In the genomic region with DNA sequence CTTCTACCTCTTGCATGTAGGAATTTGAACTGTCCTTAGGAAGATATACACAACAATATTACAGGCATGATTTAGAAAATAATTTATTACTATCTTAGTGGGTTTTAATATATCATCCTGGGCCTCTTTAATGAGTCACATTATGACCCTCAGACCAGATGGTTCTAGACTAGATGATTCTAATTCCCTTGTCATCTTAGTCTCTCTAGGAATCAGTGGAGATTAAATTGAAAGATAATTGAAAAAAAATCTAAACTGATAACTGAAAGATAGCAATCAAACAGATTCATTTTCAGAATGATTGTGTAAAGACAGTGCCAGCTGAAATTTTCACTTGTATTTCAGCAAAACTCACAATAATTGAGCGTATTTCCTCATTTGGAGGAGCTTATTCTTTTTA, we compare ENCODE assay signal across 17 cellular contexts.
DNase-seq lines count a peak whose midpoint lies in the region; ATAC-seq and TF ChIP-seq lines count a peak whose summit lies in the region.
"Had no signal": no experiment of that assay in that cellular context is flagged by ENCODE, and none has a peak within 500 bp of the region (broad histone marks: within the 10 kb centered on the region; RNA-seq: fewer than 3 reads in every experiment).

No MANE protein-coding gene starts in this region.

- peaks cover 10% of the 10 kb centered on the region for H3K36me3 Mint-ChIP-seq in HFFc6 (ENCODE audit: low read depth)
- H3K36me3 Mint-ChIP-seq in activated T-helper 2 cell treated with anti-CD3 and anti-CD28 coated beads, Interferon-gamma antibody, Interleukin-2, Interleukin-4, amounts not matched to agents 10 μg/mL and 5 μg/mL and 100 μg/mL, durations not matched to agents 14 hours and 24 hours and 36 hours (ENCODE audit: low read depth): peaks cover 4% of the 10 kb centered on the region
- no peaks in the 10 kb centered on the region for H3K36me3 Mint-ChIP-seq in H9 (ENCODE audit: insufficient read depth in 1 of 3, low read depth in 3 of 3)
- H3K36me3 Mint-ChIP-seq: CD8-positive, alpha-beta T cell; IgD-negative memory B cell had no signal

- H3K27ac Mint-ChIP-seq in HFFc6 (peak overlapping the region; percentile 51), H9 (no peak overlapping the region)
- peak overlapping the region; percentile 69 for H3K27ac Mint-ChIP-seq in activated T-helper 2 cell treated with anti-CD3 and anti-CD28 coated beads, Interferon-gamma antibody, Interleukin-2, Interleukin-4, amounts not matched to agents 10 μg/mL and 5 μg/mL and 100 μg/mL, durations not matched to agents 14 hours and 24 hours and 36 hours
- H3K27ac Mint-ChIP-seq: CD8-positive, alpha-beta T cell; IgD-negative memory B cell had no signal

- H3K9me3 ChIP-seq in gastroesophageal sphincter: no peaks in the 10 kb centered on the region
- no peaks in the 10 kb centered on the region for H3K9me3 ChIP-seq in H9 (ENCODE audit: control insufficient read depth, low read depth, low read length)
- H3K9me3 ChIP-seq: SJSA1 had no signal

- H3T11ph ChIP-seq in H9 (ENCODE audit: low read length): no peak overlapping the region

- no peaks in the 10 kb centered on the region for H3K27me3 ChIP-seq in gastroesophageal sphincter
- no peaks in the 10 kb centered on the region for H3K27me3 ChIP-seq in H9 (ENCODE audit: insufficient read depth, low read length)
- H3K27me3 ChIP-seq: SJSA1 had no signal

- no peak overlapping the region for H4K8ac ChIP-seq in H9 (replicated peaks; ENCODE audit: insufficient read length, low read depth, low read length)

- no peaks in the 10 kb centered on the region for H4K20me1 ChIP-seq in H9 (ENCODE audit: control insufficient read depth, insufficient read depth, insufficient read length)

- TF ChIP-seq CTCF in HFFc6 (IDR thresholded peaks at IDR 0.05): no peak
- no peak for TF ChIP-seq CTCF in gastroesophageal sphincter (IDR thresholded peaks at IDR 0.05)
- no peak for TF ChIP-seq CTCF in H9 (conservative IDR thresholded peaks at IDR 0.05)

- peaks cover 74% of the 10 kb centered on the region for H3K4me1 Mint-ChIP-seq in HFFc6 (ENCODE audit: low read depth)
- H3K4me1 Mint-ChIP-seq in activated T-helper 2 cell treated with anti-CD3 and anti-CD28 coated beads, Interferon-gamma antibody, Interleukin-2, Interleukin-4, amounts not matched to agents 10 μg/mL and 5 μg/mL and 100 μg/mL, durations not matched to agents 14 hours and 24 hours and 36 hours (ENCODE audit: low read depth): peaks cover 36% of the 10 kb centered on the region
- peaks cover 0 to 3% of the 10 kb centered on the region in 2 experiments; a peak in 1 of 4 replicates for H3K4me1 Mint-ChIP-seq in H9
- H3K4me1 Mint-ChIP-seq: IgD-negative memory B cell had no signal

- no peak overlapping the region for H3K18ac ChIP-seq in H9 (ENCODE audit: insufficient read length, low read depth, low read length)

- no peak overlapping the region for H2BK15ac ChIP-seq in H9 (ENCODE audit: low read depth, low read length)

- no peaks in the 10 kb centered on the region for H3K36me3 ChIP-seq in gastroesophageal sphincter
- H3K36me3 ChIP-seq: SJSA1 had no signal

- no peaks in the 10 kb centered on the region for H3K79me2 ChIP-seq in H9 (ENCODE audit: insufficient read depth, low read length)

- H3K23me2 ChIP-seq in H9 (ENCODE audit: insufficient read length, low read depth, low read length, poor library complexity, severe bottlenecking): no peaks in the 10 kb centered on the region

- H3K9me3 Mint-ChIP-seq in HFFc6 (no peaks in the 10 kb centered on the region), H9 (no peaks in the 10 kb centered on the region)
- no peaks in the 10 kb centered on the region for H3K9me3 Mint-ChIP-seq in activated T-helper 2 cell treated with anti-CD3 and anti-CD28 coated beads, Interferon-gamma antibody, Interleukin-2, Interleukin-4, amounts not matched to agents 10 μg/mL and 5 μg/mL and 100 μg/mL, durations not matched to agents 14 hours and 24 hours and 36 hours
- H3K9me3 Mint-ChIP-seq: CD8-positive, alpha-beta T cell had no signal

- H2BK120ac ChIP-seq in H9 (ENCODE audit: low read depth, low read length, poor library complexity, severe bottlenecking): no peak overlapping the region

- no peak for TF ChIP-seq EP300 in gastroesophageal sphincter (IDR thresholded peaks at IDR 0.05)

- H3K56ac ChIP-seq in H9 (ENCODE audit: insufficient read length, low read depth, low read length): no peak overlapping the region

- no peak overlapping the region for H4K91ac ChIP-seq in H9 (ENCODE audit: insufficient read length, low read depth, low read length)

- H2BK5ac ChIP-seq in H9 (ENCODE audit: insufficient read length, low read length): no peak overlapping the region

- H2BK20ac ChIP-seq in H9 (ENCODE audit: low read depth, low read length, poor library complexity, severe bottlenecking): no peak overlapping the region

- H3K4me1 ChIP-seq in gastroesophageal sphincter: peaks cover 0 to 24% (median 6%) of the 10 kb centered on the region in 3 donors
- H3K4me1 ChIP-seq in H9 (ENCODE audit: insufficient read depth, low read length): no peaks in the 10 kb centered on the region

- H2BK12ac ChIP-seq in H9 (ENCODE audit: insufficient read length, low read depth, low read length): no peak overlapping the region

- H3K14ac ChIP-seq in H9 (ENCODE audit: insufficient read depth, low read length): no peak overlapping the region

- H3K27me3 Mint-ChIP-seq in HFFc6 (ENCODE audit: insufficient read depth) (no peaks in the 10 kb centered on the region; the same call in 1 of the 2 replicates), H9 (ENCODE audit: low read depth) (no peaks in the 10 kb centered on the region)
- H3K27me3 Mint-ChIP-seq in activated T-helper 2 cell treated with anti-CD3 and anti-CD28 coated beads, Interferon-gamma antibody, Interleukin-2, Interleukin-4, amounts not matched to agents 10 μg/mL and 5 μg/mL and 100 μg/mL, durations not matched to agents 14 hours and 24 hours and 36 hours (ENCODE audit: low read depth): peaks cover 3% of the 10 kb centered on the region

- TF ChIP-seq POLR2A in gastroesophageal sphincter (IDR thresholded peaks at IDR 0.05): no peak

- H3K4me2 ChIP-seq in H9 (ENCODE audit: insufficient read depth, insufficient read length, low read length): no peak overlapping the region

- peak; percentile 42 for DNase-seq in GM04504 (ENCODE audit: low read depth)
- no peak for DNase-seq in HFFc6
- no peak for DNase-seq in activated T-helper 2 cell treated with anti-CD3 and anti-CD28 coated beads, Interferon-gamma antibody, Interleukin-2, Interleukin-4, amounts not matched to agents 10 μg/mL and 5 μg/mL and 100 μg/mL, durations not matched to agents 14 hours and 24 hours and 36 hours (ENCODE audit: low spot score)
- DNase-seq in GDM1 (lab: John Stamatoyannopoulos, UW): no peak
- DNase-seq in H9: no peak
- no peak for DNase-seq in NK-92 (lab: John Stamatoyannopoulos, UW; ENCODE audit: unreplicated experiment)
- DNase-seq: CD8-positive, alpha-beta T cell; MV-4-11; NCI-H1417 treated with DMSO at 0.1 percent for 48 hours; NCI-H2029; NCI-H2171 treated with DMSO at 0.1 percent for 48 hours; NCI-H774 had no signal

- no peak overlapping the region for H2AFZ ChIP-seq in H9 (ENCODE audit: low read length)

- no peak overlapping the region for H3K4me3 Mint-ChIP-seq in HFFc6
- peak overlapping the region; percentile 9 for H3K4me3 Mint-ChIP-seq in activated T-helper 2 cell treated with anti-CD3 and anti-CD28 coated beads, Interferon-gamma antibody, Interleukin-2, Interleukin-4, amounts not matched to agents 10 μg/mL and 5 μg/mL and 100 μg/mL, durations not matched to agents 14 hours and 24 hours and 36 hours (ENCODE audit: low read depth)
- H3K4me3 Mint-ChIP-seq in H9: no peak overlapping the region
- H3K4me3 Mint-ChIP-seq: CD8-positive, alpha-beta T cell; IgD-negative memory B cell had no signal

- H2AK5ac ChIP-seq in H9 (ENCODE audit: insufficient read length, low read length): no peak overlapping the region

- no peaks in the 10 kb centered on the region for H3K79me1 ChIP-seq in H9 (ENCODE audit: insufficient read depth, low read depth, low read length, poor library complexity, severe bottlenecking)

- H4K5ac ChIP-seq in H9 (ENCODE audit: insufficient read length, low read depth, low read length): no peak overlapping the region

- no peak overlapping the region for H3K23ac ChIP-seq in H9 (ENCODE audit: insufficient read length, low read depth, low read length)

- intact Hi-C loops in activated T-helper 2 cell treated with anti-CD3 and anti-CD28 coated beads, Interferon-gamma antibody, Interleukin-2, Interleukin-4, amounts not matched to agents 10 μg/mL and 5 μg/mL and 100 μg/mL, durations not matched to agents 14 hours and 24 hours and 36 hours (cut with micrococcal nuclease): loop anchor here (10.0 kb wide), 1 partner anchor 120 kb away; no protein-coding TSS in a partner anchor

- no peak overlapping the region for H3K4ac ChIP-seq in H9 (ENCODE audit: low read depth, low read length)

- H3K27ac ChIP-seq in gastroesophageal sphincter (peak overlapping the region in 3 of 4 donors; percentile 9 to 44 (median 39)), H9 (ENCODE audit: insufficient read length, low read depth, low read length) (no peak overlapping the region)
- H3K27ac ChIP-seq: RWPE1, SJSA1 had no signal

- ATAC-seq in gastroesophageal sphincter: no peak
- ATAC-seq: CD8-positive, alpha-beta T cell; HCT116 had no signal

- H3K9ac ChIP-seq in H9 (ENCODE audit: extremely low read depth, insufficient read length, low read length): no peak overlapping the region

- no peak overlapping the region for H3K4me3 ChIP-seq in gastroesophageal sphincter
- H3K4me3 ChIP-seq: SJSA1 had no signal

- 48 to 100% methylated on average over 1 of the region's 1 CpG for WGBS in gastroesophageal sphincter (ENCODE audit: low coverage in 1 of 2), 2 donors
- WGBS in H9 (ENCODE audit: extremely low coverage, insufficient read length, low lambda C conversion rate): no CpG with 5 or more reads among the region's 1 CpG

Comparison
In these comparisons a context has a peak if more than half of its experiments do, and no peak if none do; other contexts are left out.
1. H3K27ac Mint-ChIP-seq: peak in HFFc6 (single experiment) and activated T-helper 2 cell treated with anti-CD3 and anti-CD28 coated beads, Interferon-gamma antibody, Interleukin-2, Interleukin-4, amounts not matched to agents 10 μg/mL and 5 μg/mL and 100 μg/mL, durations not matched to agents 14 hours and 24 hours and 36 hours (single experiment); none in H9 (0 of 3).